Comparison of ENCODE assay signal across 27 cellular contexts in genomic region chr11:86014221-86014620, GRCh38. TPM values are rescaled to one million over a fixed set of nuclear protein-coding genes. Genes with fewer than 3 reads are reported as not detected.
DNase-seq lines count a peak whose midpoint lies in the region; ATAC-seq and TF ChIP-seq lines count a peak whose summit lies in the region.
"Had no signal": no experiment of that assay in that cellular context is flagged by ENCODE, and none has a peak within 500 bp of the region (broad histone marks: within the 10 kb centered on the region; RNA-seq: fewer than 3 reads in every experiment).

No MANE protein-coding gene starts in this region.

- H3K9me3 ChIP-seq in lower lobe of right lung, result no peaks in the 10 kb centered on the region
- H3K9me3 ChIP-seq: BLaER1 treated with 17β-estradiol and CSF1 and Interleukin-3, amounts not matched to agents 10 nM and 100 nM; gastrocnemius medialis; left lung; tibial artery had no signal

- H3K4me3 ChIP-seq in lower lobe of right lung, result no peak overlapping the region
- H3K4me3 ChIP-seq: BLaER1 treated with 17β-estradiol and CSF1 and Interleukin-3, amounts not matched to agents 10 nM and 100 nM; coronary artery; gastrocnemius medialis; left lung; tibial artery had no signal

- intact Hi-C loops in lower lobe of right lung (cut with DNase I), result no loop called here

- no peaks in the 10 kb centered on the region for H3K27me3 Mint-ChIP-seq in central memory CD8-positive, alpha-beta T cell
- no peaks in the 10 kb centered on the region for H3K27me3 Mint-ChIP-seq in osteocyte (ENCODE audit: unreplicated experiment)
- H3K27me3 Mint-ChIP-seq: activated naive CD4-positive, alpha-beta T cell treated with anti-CD3 and anti-CD28 coated beads, Interleukin-2, amount 50 U/mL, for 24 hours; effector memory CD8-positive, alpha-beta T cell; naive B cell; stimulated activated naive CD8-positive, alpha-beta T cell treated with anti-CD3 and anti-CD28 coated beads, Interleukin-15, amount 100 ng/mL, for 72 hours had no signal

- no peak for ATAC-seq in central memory CD8-positive, alpha-beta T cell (replicated peaks; ENCODE audit: extremely low read depth, poor library complexity, severe bottlenecking)
- ATAC-seq in lower lobe of right lung, result no peak
- ATAC-seq: effector memory CD8-positive, alpha-beta T cell; esophagus mucosa; gastrocnemius medialis; left lung; Right ventricle myocardium inferior; stimulated activated naive CD8-positive, alpha-beta T cell treated with anti-CD3 and anti-CD28 coated beads, Interleukin-15, amount 100 ng/mL, for 72 hours had no signal

- no peak overlapping the region for H3K27ac ChIP-seq in lower lobe of right lung
- H3K27ac ChIP-seq: BLaER1 treated with 17β-estradiol and CSF1 and Interleukin-3, amounts not matched to agents 10 nM and 100 nM; coronary artery; left lung; tibial artery had no signal

- no peak overlapping the region for H3K4me3 Mint-ChIP-seq in central memory CD8-positive, alpha-beta T cell
- no peak overlapping the region for H3K4me3 Mint-ChIP-seq in osteocyte (ENCODE audit: unreplicated experiment)
- H3K4me3 Mint-ChIP-seq: activated naive CD4-positive, alpha-beta T cell treated with anti-CD3 and anti-CD28 coated beads, Interleukin-2, amount 50 U/mL, for 24 hours; activated T-helper 1 cell treated with anti-CD3 and anti-CD28 coated beads, Interleukin-12 subunit alpha, Interleukin-12 subunit beta, Interleukin-2, Interleukin-4 antibody, amounts not matched to agents 30 ng/mL and 10 ng/mL and 1 ng/mL, durations not matched to agents 14 hours and 24 hours and 36 hours; effector memory CD8-positive, alpha-beta T cell; stimulated activated naive CD8-positive, alpha-beta T cell treated with anti-CD3 and anti-CD28 coated beads, Interleukin-15, amount 100 ng/mL, for 72 hours had no signal

- TF ChIP-seq CTCF in osteocyte (IDR thresholded peaks at IDR 0.05), result no peak
- TF ChIP-seq CTCF in lower lobe of right lung (IDR thresholded peaks at IDR 0.05), result no peak

- peaks cover 97% of the 10 kb centered on the region for H3K36me3 ChIP-seq in lower lobe of right lung

- peak; percentile 72 for DNase-seq in COLO829 (ENCODE audit: low spot score)
- DNase-seq in M059J (ENCODE audit: low read depth), result peak; percentile 55
- DNase-seq in central memory CD8-positive, alpha-beta T cell (ENCODE audit: low spot score in 2 of 2), result no peak
- no peak for DNase-seq in osteocyte (ENCODE audit: extremely low spot score, unreplicated experiment)
- DNase-seq in NCI-H1092 treated with DMSO at 0.1 percent for 48 hours (lab: John Stamatoyannopoulos, UW), result no peak
- DNase-seq in lower lobe of right lung, result no peak
- DNase-seq in GOT3 (lab: John Stamatoyannopoulos, UW), result no peak
- DNase-seq: activated CD4-positive, alpha-beta T cell treated with anti-CD3 and anti-CD28 coated beads for 4 hours; COR-L47; effector memory CD8-positive, alpha-beta T cell; gastrocnemius medialis; GF-D8; H7; hippocampal formation; left lung; naive B cell; NCI-H1105 treated with DMSO at 0.1 percent for 48 hours; NCI-H446; occipital lobe; stimulated activated naive CD8-positive, alpha-beta T cell treated with anti-CD3 and anti-CD28 coated beads, Interleukin-15, amount 100 ng/mL, for 72 hours; tibial artery had no signal

- H3K36me3 Mint-ChIP-seq in central memory CD8-positive, alpha-beta T cell (ENCODE audit: insufficient read depth), result peaks cover 63% of the 10 kb centered on the region
- peaks cover 56% of the 10 kb centered on the region for H3K36me3 Mint-ChIP-seq in osteocyte (ENCODE audit: unreplicated experiment)

- H3K9me3 Mint-ChIP-seq in central memory CD8-positive, alpha-beta T cell, result no peaks in the 10 kb centered on the region
- H3K9me3 Mint-ChIP-seq in osteocyte (ENCODE audit: unreplicated experiment), result no peaks in the 10 kb centered on the region
- H3K9me3 Mint-ChIP-seq: activated naive CD4-positive, alpha-beta T cell treated with anti-CD3 and anti-CD28 coated beads, Interleukin-2, amount 50 U/mL, for 24 hours; activated T-helper 1 cell treated with anti-CD3 and anti-CD28 coated beads, Interleukin-12 subunit alpha, Interleukin-12 subunit beta, Interleukin-2, Interleukin-4 antibody, amounts not matched to agents 30 ng/mL and 10 ng/mL and 1 ng/mL, durations not matched to agents 14 hours and 24 hours and 36 hours; effector memory CD8-positive, alpha-beta T cell; naive B cell; stimulated activated naive CD8-positive, alpha-beta T cell treated with anti-CD3 and anti-CD28 coated beads, Interleukin-15, amount 100 ng/mL, for 72 hours had no signal

- no peaks in the 10 kb centered on the region for H3K4me1 ChIP-seq in lower lobe of right lung

- H3K27ac Mint-ChIP-seq in central memory CD8-positive, alpha-beta T cell (ENCODE audit: low read depth), result peak overlapping the region; percentile 33
- H3K27ac Mint-ChIP-seq in osteocyte (ENCODE audit: unreplicated experiment), result peak overlapping the region; percentile 40
- H3K27ac Mint-ChIP-seq: stimulated activated naive CD8-positive, alpha-beta T cell treated with anti-CD3 and anti-CD28 coated beads, Interleukin-15, amount 100 ng/mL, for 72 hours had no signal

- peaks cover 19% of the 10 kb centered on the region for H3K4me1 Mint-ChIP-seq in central memory CD8-positive, alpha-beta T cell
- peaks cover 24% of the 10 kb centered on the region for H3K4me1 Mint-ChIP-seq in osteocyte (ENCODE audit: unreplicated experiment)

- no peaks in the 10 kb centered on the region for H3K27me3 ChIP-seq in lower lobe of right lung (ENCODE audit: low read depth)
- H3K27me3 ChIP-seq: BLaER1 treated with 17β-estradiol and CSF1 and Interleukin-3, amounts not matched to agents 10 nM and 100 nM; gastrocnemius medialis; left lung; tibial artery had no signal

RNA-seq across cellular contexts. Expression of gene PICALM, which starts 54.7 kb away (rescaled TPM):
- 206 and 341 TPM in 2 replicates for total RNA-seq in M059J (2014; rRNA removed; shearing (Covaris generic))
- total RNA-seq in osteocyte (262 and 267 TPM in 2 replicates), lower lobe of right lung (190 TPM)

Comparison
In these comparisons a context has a peak if more than half of its experiments do, and no peak if none do; other contexts are left out.
1. DNase-seq: peak in COLO829 (single experiment) and M059J (single experiment); none in central memory CD8-positive, alpha-beta T cell (0 of 2), osteocyte (single experiment), NCI-H1092 treated with DMSO at 0.1 percent for 48 hours (single experiment), lower lobe of right lung (single experiment) and GOT3 (single experiment).